Comparison of ENCODE assay signal across 8 cellular contexts in genomic region chr11:18526521-18527296, GRCh38. TPM values are rescaled to one million over a fixed set of nuclear protein-coding genes. Genes with fewer than 3 reads are reported as not detected.
DNase-seq lines count a peak whose midpoint lies in the region; ATAC-seq and TF ChIP-seq lines count a peak whose summit lies in the region.

Gene TSG101 (minus strand): TSS chr11:18526942. CDS start chr11:18526816, 126 bp downstream.

- H3K27me3 ChIP-seq in spleen (replicated peaks in 1 of 7): no peaks in the 10 kb centered on the region

- H3K9me3 ChIP-seq in spleen: no peaks in the 10 kb centered on the region

- peaks cover 17 to 58% (median 41%) of the 10 kb centered on the region in 6 donors for H3K4me1 ChIP-seq in spleen

- H3K27ac ChIP-seq in spleen: peak within 1 kb of the TSS; percentile 81 to 99 (median 98)

- ATAC-seq in GM19043 (IDR thresholded peaks at IDR 0.05; ENCODE audit: low read depth, unreplicated experiment) (peak; percentile 94), HG03354 (IDR thresholded peaks at IDR 0.05; ENCODE audit: poor library complexity, severe bottlenecking, unreplicated experiment) (peak; percentile 97)

- TF ChIP-seq CTCF in spleen (IDR thresholded peaks at IDR 0.05 in 8 of 11, conservative IDR thresholded peaks at IDR 0.05 in 3 of 11): peak in 1 of 11 experiments; percentile 16

- DNase-seq in AG20443 (ENCODE audit: low spot score) (peak; percentile 97), NCI-H446 (lab: John Stamatoyannopoulos, UW) (peak; percentile 92), inferior parietal cortex (ENCODE audit: extremely low spot score) (peak; percentile 97), spleen (peak; percentile 98)
- peak; percentile 91 for DNase-seq in activated CD4-positive, CD25-positive, alpha-beta regulatory T cell treated with anti-CD3 and anti-CD28 coated beads, Interleukin-2, amount 50 U/mL, for 16 hours (ENCODE audit: low read depth, low spot score)
- peak; percentile 91 for DNase-seq in central memory CD4-positive, alpha-beta T cell

- 0 to 1% (median 1%) methylated on average over 24 to 57 of the region's 57 CpGs for WGBS in spleen, 5 donors

- intact Hi-C loops in spleen (cut with DNase I; ENCODE audit: low total_unique reads): no loop called here

- H3K36me3 ChIP-seq in spleen: peaks cover 0 to 53% (median 5%) of the 10 kb centered on the region in 6 donors

- H3K4me3 ChIP-seq in spleen: peak within 1 kb of the TSS; percentile 49 to 86 (median 76)

- TF ChIP-seq POLR2A in spleen (IDR thresholded peaks at IDR 0.05): peak in 2 of 3 donors; percentile 49 to 76

RNA-seq across cellular contexts. Expression of gene TSG101, which starts in this region (rescaled TPM):
- 10 to 100 TPM; 41.5 to 95.1 (median 52.1) TPM for total RNA-seq in spleen
- 10 to 100 TPM; 25.4 to 39.4 (median 34.4) TPM for polyA plus RNA-seq in spleen

Comparison
In these comparisons a context has a peak if more than half of its experiments do, and no peak if none do; other contexts are left out.
1. Peak in every context shown above with its lines: DNase-seq, ATAC-seq, H3K4me3 ChIP-seq and H3K27ac ChIP-seq.